Comparison of ENCODE assay signal across 1 cellular context in genomic region chr9:113538646-113539430, GRCh38.
TF ChIP-seq lines count a peak whose summit lies in the region.

No MANE protein-coding gene starts in this region.

TF ChIP-seq in H1, 55 proteins besides CTCF, POLR2A, EP300 and RAD21:
- TF ChIP-seq EZH2 (IDR thresholded peaks at IDR 0.05; ENCODE audit: low read depth, low read length, severe bottlenecking): no peak
- TF ChIP-seq RNF2 (IDR thresholded peaks at IDR 0.05; ENCODE audit: borderline replicate concordance, low read depth, low read length, missing control alignments, poor library complexity, severe bottlenecking): no peak
- no peak for TF ChIP-seq TEAD4 (IDR thresholded peaks at IDR 0.05; ENCODE audit: low read depth, low read length)
- TF ChIP-seq SIX5 (IDR thresholded peaks at IDR 0.05; ENCODE audit: low read depth, low read length): no peak
- no peak for TF ChIP-seq GTF2F1 (IDR thresholded peaks at IDR 0.05; ENCODE audit: borderline replicate concordance, low read depth, low read length)
- TF ChIP-seq FOSL1 (IDR thresholded peaks at IDR 0.05; ENCODE audit: insufficient read depth, low read depth, low read length): no peak
- TF ChIP-seq TCF12 (IDR thresholded peaks at IDR 0.05; ENCODE audit: low read depth, low read length): no peak
- TF ChIP-seq CHD1 (IDR thresholded peaks at IDR 0.05; ENCODE audit: low read depth, low read length): no peak
- no peak for TF ChIP-seq CEBPB (IDR thresholded peaks at IDR 0.05; ENCODE audit: low read depth, low read length)
- no peak for TF ChIP-seq RXRA (IDR thresholded peaks at IDR 0.05; ENCODE audit: insufficient read depth, low read depth, low read length)
- TF ChIP-seq CTBP2 (IDR thresholded peaks at IDR 0.05; ENCODE audit: borderline replicate concordance, insufficient read depth, insufficient read length, low read length): no peak
- TF ChIP-seq CHD7 (IDR thresholded peaks at IDR 0.05; ENCODE audit: insufficient replicate concordance, low read length): no peak
- TF ChIP-seq SIN3A (conservative IDR thresholded peaks at IDR 0.05 in 1 of 2, IDR thresholded peaks at IDR 0.05 in 1 of 2; ENCODE audit: low read depth in 1 of 2, low read length in 2 of 2): no peak
- no peak for TF ChIP-seq PHF8 (conservative IDR thresholded peaks at IDR 0.05; ENCODE audit: low read depth, low read length)
